Comparison of ENCODE assay signal across 8 cellular contexts in genomic region chr1:160007577-160008200, GRCh38. TPM values are rescaled to one million over a fixed set of nuclear protein-coding genes. Genes with fewer than 3 reads are reported as not detected.
A peak's percentile ranks its signal among the peaks of the same experiment; 100 is the strongest.
DNase-seq lines count a peak whose midpoint lies in the region; ATAC-seq and TF ChIP-seq lines count a peak whose summit lies in the region.

No MANE protein-coding gene starts in this region.

- no peak overlapping the region for H3K18ac ChIP-seq in mesenchymal stem cell (ENCODE audit: low read depth in 1 of 2, low read length in 2 of 2)

- no peak overlapping the region for H4K91ac ChIP-seq in mesenchymal stem cell (ENCODE audit: low read length)

- TF ChIP-seq POLR2A in GM18505 (IDR thresholded peaks at IDR 0.05; ENCODE audit: borderline replicate concordance, extremely low read depth, insufficient read depth, insufficient read length), result no peak

- H4K8ac ChIP-seq in mesenchymal stem cell (ENCODE audit: low read length), result no peak overlapping the region

- H3K9me3 ChIP-seq in mesenchymal stem cell (ENCODE audit: control insufficient read depth, low read length), result no peaks in the 10 kb centered on the region

- no peak overlapping the region for H2BK5ac ChIP-seq in mesenchymal stem cell (ENCODE audit: low read depth, low read length, poor library complexity, severe bottlenecking)

- H3K4me1 ChIP-seq in mesenchymal stem cell (ENCODE audit: control insufficient read depth, insufficient read depth, low read depth, low read length), result no peaks in the 10 kb centered on the region

- H3K27me3 ChIP-seq in brain microvascular endothelial cell (replicated peaks) (peaks cover 5% of the 10 kb centered on the region), mesenchymal stem cell (ENCODE audit: control insufficient read depth in 1 of 2, insufficient read depth in 1 of 2, low read length in 2 of 2) (peaks cover 0 to 40% of the 10 kb centered on the region in 2 experiments)

- H2BK12ac ChIP-seq in mesenchymal stem cell (ENCODE audit: low read length in 2 of 2), result no peak overlapping the region

- H3K4me2 ChIP-seq in mesenchymal stem cell (ENCODE audit: low read length, poor library complexity, severe bottlenecking), result no peak overlapping the region

- H3K27ac ChIP-seq in brain microvascular endothelial cell, result no peak overlapping the region
- no peak overlapping the region for H3K27ac ChIP-seq in mesenchymal stem cell (ENCODE audit: low read length, poor library complexity, severe bottlenecking)

- peak; percentile 55 for TF ChIP-seq CTCF in brain microvascular endothelial cell (IDR thresholded peaks at IDR 0.05; ENCODE audit: low read depth, low read length, missing control alignments)

- no peak overlapping the region for H3K23ac ChIP-seq in mesenchymal stem cell (ENCODE audit: low read length in 2 of 2)

- H3K36me3 ChIP-seq in brain microvascular endothelial cell (replicated peaks) (no peaks in the 10 kb centered on the region), mesenchymal stem cell (ENCODE audit: control insufficient read depth in 1 of 2, insufficient read depth in 2 of 2, low read depth in 1 of 2, low read length in 2 of 2) (no peaks in the 10 kb centered on the region)

- in situ Hi-C loops in brain microvascular endothelial cell (cut with HindIII; ENCODE audit: low pct_ligation_motif_present, low sequenced_read_pairs), result no loop called here

- H3K14ac ChIP-seq in mesenchymal stem cell (ENCODE audit: low read length in 2 of 2), result no peak overlapping the region

- H3K9ac ChIP-seq in mesenchymal stem cell (ENCODE audit: low read length), result no peak overlapping the region

- H3K4ac ChIP-seq in mesenchymal stem cell (ENCODE audit: low read depth in 1 of 2, low read length in 2 of 2), result no peak overlapping the region

- H3K4me3 ChIP-seq in brain microvascular endothelial cell (ENCODE audit: low read depth, low read length), result no peak overlapping the region
- no peak overlapping the region for H3K4me3 ChIP-seq in mesenchymal stem cell (ENCODE audit: insufficient read depth in 1 of 2, low read depth in 1 of 2, low read length in 2 of 2)

- H2BK120ac ChIP-seq in mesenchymal stem cell (ENCODE audit: low read depth, low read length), result no peak overlapping the region

- H2AK5ac ChIP-seq in mesenchymal stem cell (ENCODE audit: low read length, severe bottlenecking), result no peak overlapping the region

- no peaks in the 10 kb centered on the region for H3K79me1 ChIP-seq in mesenchymal stem cell (replicated peaks; ENCODE audit: low read length, poor library complexity, severe bottlenecking)

- ATAC-seq in GM18505 (IDR thresholded peaks at IDR 0.05; ENCODE audit: unreplicated experiment) (no peak), HG02588 (IDR thresholded peaks at IDR 0.05; ENCODE audit: unreplicated experiment) (no peak), GM18519 (IDR thresholded peaks at IDR 0.05; ENCODE audit: low FRiP score, unreplicated experiment) (no peak)

- H2BK15ac ChIP-seq in mesenchymal stem cell (ENCODE audit: low read depth, poor library complexity, severe bottlenecking), result no peak overlapping the region

- WGBS in mesenchymal stem cell, result 75% methylated on average over 3 of the region's 3 CpGs

- H2AFZ ChIP-seq in mesenchymal stem cell (ENCODE audit: low read depth, low read length), result no peak overlapping the region

- DNase-seq in NCI-H510A treated with DMSO at 0.1 percent for 48 hours (lab: John Stamatoyannopoulos, UW), result peak; percentile 57
- no peak for DNase-seq in NCI-H510A (lab: John Stamatoyannopoulos, UW)
- DNase-seq in NCI-H2081 (lab: John Stamatoyannopoulos, UW), result peak; percentile 50 to 52
- no peak for DNase-seq in brain microvascular endothelial cell
- DNase-seq in mesenchymal stem cell, result peak; percentile 41

RNA-seq across cellular contexts. Expression of gene PIGM, which starts 24.1 kb away (rescaled TPM):
- polyA plus RNA-seq in mesenchymal stem cell (2013, experiment 1 of 2), result 6.0 TPM
- 6.0 TPM for polyA plus RNA-seq in mesenchymal stem cell (2013, experiment 2 of 2)

RNA-seq across cellular contexts. Expression of gene SLAMF9, which starts 53.7 kb away (rescaled TPM):
- polyA plus RNA-seq in mesenchymal stem cell (2013, experiment 1 of 2), result not detected
- polyA plus RNA-seq in mesenchymal stem cell (2013, experiment 2 of 2), result not detected

Comparison
In these comparisons a context has a peak if more than half of its experiments do, and no peak if none do; other contexts are left out.
1. DNase-seq: peak in NCI-H510A treated with DMSO at 0.1 percent for 48 hours (single experiment), NCI-H2081 (2 of 2) and mesenchymal stem cell (single experiment); none in NCI-H510A (single experiment) and brain microvascular endothelial cell (single experiment).